1 cellular context compared by ENCODE assay signal in genomic region chr2:54619660-54620231, GRCh38.
TF ChIP-seq lines count a peak whose summit lies in the region.

No MANE protein-coding gene starts in this region.

TF ChIP-seq in HepG2, 621 proteins besides CTCF, POLR2A, EP300 and RAD21 (continued from another document and continues in another):
- TF ChIP-seq ZNF142 (CRISPR knock-in tag; IDR thresholded peaks at IDR 0.05) (no peak), HIC2 (CRISPR knock-in tag; IDR thresholded peaks at IDR 0.05; ENCODE audit: low read depth) (0 out of 2 replicates have a peak, but pooled peaks have one; percentile 16), AHDC1 (CRISPR knock-in tag; IDR thresholded peaks at IDR 0.05; ENCODE audit: borderline replicate concordance) (0 out of 2 replicates have a peak, but pooled peaks have one; percentile 37), SETDB1 (CRISPR knock-in tag; IDR thresholded peaks at IDR 0.05; ENCODE audit: borderline replicate concordance) (no peak), EED (CRISPR knock-in tag; IDR thresholded peaks at IDR 0.05) (no peak), ZNF792 (CRISPR knock-in tag; IDR thresholded peaks at IDR 0.05) (no peak), ZNF136 (CRISPR knock-in tag; IDR thresholded peaks at IDR 0.05; ENCODE audit: low read depth) (no peak), MED1 (CRISPR knock-in tag; IDR thresholded peaks at IDR 0.05) (peak; percentile 37), ISL2 (CRISPR knock-in tag; IDR thresholded peaks at IDR 0.05) (peak; percentile 67), ZNF577 (CRISPR knock-in tag; IDR thresholded peaks at IDR 0.05; ENCODE audit: borderline replicate concordance, low read depth) (no peak), SNAPC2 (CRISPR knock-in tag; IDR thresholded peaks at IDR 0.05) (no peak), GABPB1 (CRISPR knock-in tag; IDR thresholded peaks at IDR 0.05) (no peak), HNRNPK (IDR thresholded peaks at IDR 0.05; ENCODE audit: low read depth, low read length, poor library complexity, severe bottlenecking) (no peak), ZNF343 (CRISPR knock-in tag; IDR thresholded peaks at IDR 0.05) (no peak), GMEB2 (CRISPR knock-in tag; IDR thresholded peaks at IDR 0.05; ENCODE audit: low read depth) (no peak), ZNF354B (CRISPR knock-in tag; IDR thresholded peaks at IDR 0.05) (no peak), RERE (CRISPR knock-in tag; IDR thresholded peaks at IDR 0.05; ENCODE audit: low read depth) (peak; percentile 34; the same call in 1 of the 2 replicates), ZNF670 (CRISPR knock-in tag; IDR thresholded peaks at IDR 0.05; ENCODE audit: borderline replicate concordance) (peak; percentile 52; the same call in 1 of the 2 replicates), KDM2A (CRISPR knock-in tag; IDR thresholded peaks at IDR 0.05; ENCODE audit: borderline replicate concordance, low read depth) (no peak), ZNF230 (CRISPR knock-in tag; IDR thresholded peaks at IDR 0.05) (0 out of 2 replicates have a peak, but pooled peaks have one; percentile 72), ZNF251 (CRISPR knock-in tag; IDR thresholded peaks at IDR 0.05) (no peak), CBFB (CRISPR knock-in tag; IDR thresholded peaks at IDR 0.05) (no peak; the same call in 1 of the 2 replicates), MTA1 (CRISPR knock-in tag; IDR thresholded peaks at IDR 0.05; ENCODE audit: borderline replicate concordance) (0 out of 2 replicates have a peak, but pooled peaks have one; percentile 32), ARNTL (CRISPR knock-in tag; IDR thresholded peaks at IDR 0.05) (0 out of 2 replicates have a peak, but pooled peaks have one; percentile 27), RFXANK (CRISPR knock-in tag; IDR thresholded peaks at IDR 0.05) (no peak), ZNF367 (CRISPR knock-in tag; IDR thresholded peaks at IDR 0.05; ENCODE audit: borderline replicate concordance) (no peak), ZNF784 (CRISPR knock-in tag; IDR thresholded peaks at IDR 0.05; ENCODE audit: borderline replicate concordance) (no peak), GATAD2A (CRISPR knock-in tag; IDR thresholded peaks at IDR 0.05) (peak; percentile 42), PATZ1 (CRISPR knock-in tag; IDR thresholded peaks at IDR 0.05) (no peak), HNF4G (IDR thresholded peaks at IDR 0.05; ENCODE audit: borderline replicate concordance, low read depth, low read length) (no peak), HNF4G (CRISPR knock-in tag; IDR thresholded peaks at IDR 0.05; ENCODE audit: borderline replicate concordance, low read depth) (no peak), RBAK (CRISPR knock-in tag; IDR thresholded peaks at IDR 0.05) (no peak), CEBPG (CRISPR knock-in tag; IDR thresholded peaks at IDR 0.05) (0 out of 2 replicates have a peak, but pooled peaks have one; percentile 14), ZNF777 (CRISPR knock-in tag; IDR thresholded peaks at IDR 0.05) (no peak), ZBTB3 (CRISPR knock-in tag; IDR thresholded peaks at IDR 0.05; ENCODE audit: borderline replicate concordance, low read depth) (no peak), SRY (CRISPR knock-in tag; IDR thresholded peaks at IDR 0.05) (no peak), MATR3 (CRISPR knock-in tag; IDR thresholded peaks at IDR 0.05) (no peak)
